Comparison of ENCODE assay signal across 1 cellular context in genomic region chr5:127571732-127572131, GRCh38.
TF ChIP-seq lines count a peak whose summit lies in the region.

No MANE protein-coding gene starts in this region.

TF ChIP-seq in GM12878, 131 proteins besides CTCF, POLR2A, EP300 and RAD21 (continued from another document):
- TF ChIP-seq IKZF2 (IDR thresholded peaks at IDR 0.05) (no peak), BACH1 (IDR thresholded peaks at IDR 0.05; ENCODE audit: borderline replicate concordance) (no peak), NR2C2 (IDR thresholded peaks at IDR 0.05; ENCODE audit: borderline replicate concordance, control insufficient read depth, insufficient read length, low read depth) (no peak), RCOR1 (conservative IDR thresholded peaks at IDR 0.05; ENCODE audit: low read depth, low read length) (no peak), JUNB (IDR thresholded peaks at IDR 0.05) (no peak), USF1 (IDR thresholded peaks at IDR 0.05; ENCODE audit: borderline replicate concordance, extremely low read length, insufficient read depth, low read depth, low read length) (no peak), CHD1 (IDR thresholded peaks at IDR 0.05; ENCODE audit: low read depth, low read length) (no peak), EGR1 (IDR thresholded peaks at IDR 0.05; ENCODE audit: borderline replicate concordance in 1 of 2, low read depth in 2 of 2, low read length in 2 of 2) (no peak), MLLT1 (IDR thresholded peaks at IDR 0.05) (no peak), MXI1 (IDR thresholded peaks at IDR 0.05; ENCODE audit: low read depth, low read length) (no peak), E2F8 (IDR thresholded peaks at IDR 0.05; ENCODE audit: low read depth, partially characterized antibody) (no peak), NFIC (IDR thresholded peaks at IDR 0.05; ENCODE audit: low read depth, low read length) (no peak)
